In genomic region chr17:80861892-80862291, GRCh38 we compare ENCODE assay signal across 1 cellular context.
TF ChIP-seq lines count a peak whose summit lies in the region.

No MANE protein-coding gene starts in this region.

TF ChIP-seq in HCT116, 20 proteins besides CTCF, POLR2A, EP300 and RAD21 (continued from another document):
- TF ChIP-seq MAX (IDR thresholded peaks at IDR 0.05): no peak
- no peak for TF ChIP-seq SRF (IDR thresholded peaks at IDR 0.05; ENCODE audit: low read depth)
- no peak for TF ChIP-seq EZH2phosphoT487 (IDR thresholded peaks at IDR 0.05; ENCODE audit: borderline replicate concordance)
